ENCODE assay signal across 1 cellular context in genomic region chr7:69934475-69934903, GRCh38.
TF ChIP-seq lines count a peak whose summit lies in the region.

No MANE protein-coding gene starts in this region.

TF ChIP-seq in HEK293, 187 proteins besides CTCF, POLR2A, EP300 and RAD21 (continued from another document and continues in another):
- TF ChIP-seq ZBTB6 (tag by site-specific recombination; IDR thresholded peaks at IDR 0.05) (no peak), ZNF664 (tag by site-specific recombination; IDR thresholded peaks at IDR 0.05) (peak; percentile 29; the same call in 1 of the 2 replicates), GLIS1 (tag by site-specific recombination; IDR thresholded peaks at IDR 0.05) (peak; percentile 53; the same call in 1 of the 2 replicates), ZNF366 (tag by site-specific recombination; conservative IDR thresholded peaks at IDR 0.05) (peak; percentile 71), ZNF24 (tag by site-specific recombination; IDR thresholded peaks at IDR 0.05) (peak; percentile 85), ZNF629 (tag by site-specific recombination; IDR thresholded peaks at IDR 0.05) (peak; percentile 67), ZSCAN30 (tag by site-specific recombination; IDR thresholded peaks at IDR 0.05) (0 out of 2 replicates have a peak, but pooled peaks have one; percentile 44), ZNF624 (tag by site-specific recombination; IDR thresholded peaks at IDR 0.05) (no peak), ZBTB1 (tag by site-specific recombination; IDR thresholded peaks at IDR 0.05) (no peak), ZNF114 (tag by site-specific recombination; IDR thresholded peaks at IDR 0.05) (no peak), ZNF677 (tag by site-specific recombination; IDR thresholded peaks at IDR 0.05) (no peak), ZNF121 (tag by site-specific recombination; IDR thresholded peaks at IDR 0.05) (no peak), FEZF1 (tag by site-specific recombination; IDR thresholded peaks at IDR 0.05) (peak; percentile 96), ZNF792 (tag by site-specific recombination; IDR thresholded peaks at IDR 0.05) (0 out of 2 replicates have a peak, but pooled peaks have one; percentile 64), ZNF132 (tag by site-specific recombination; IDR thresholded peaks at IDR 0.05; ENCODE audit: borderline replicate concordance) (no peak), ZNF513 (tag by site-specific recombination; IDR thresholded peaks at IDR 0.05) (0 out of 2 replicates have a peak, but pooled peaks have one; percentile 23), HOXA7 (CRISPR knock-in tag; IDR thresholded peaks at IDR 0.05; ENCODE audit: borderline replicate concordance) (no peak), ZNF473 (tag by site-specific recombination; IDR thresholded peaks at IDR 0.05) (no peak), ZNF701 (tag by site-specific recombination; IDR thresholded peaks at IDR 0.05) (no peak), ZBTB48 (tag by site-specific recombination; IDR thresholded peaks at IDR 0.05) (0 out of 2 replicates have a peak, but pooled peaks have one; percentile 53), ZNF510 (tag by site-specific recombination; IDR thresholded peaks at IDR 0.05; ENCODE audit: insufficient replicate concordance) (no peak), ZNF211 (tag by site-specific recombination; IDR thresholded peaks at IDR 0.05; ENCODE audit: low read depth) (no peak), GLI2 (tag by site-specific recombination; IDR thresholded peaks at IDR 0.05; ENCODE audit: borderline replicate concordance, low read depth) (no peak), WT1 (tag by site-specific recombination; IDR thresholded peaks at IDR 0.05) (peak; percentile 86), REPIN1 (tag by site-specific recombination; IDR thresholded peaks at IDR 0.05; ENCODE audit: low read depth) (no peak), ZEB2 (tag by site-specific recombination; IDR thresholded peaks at IDR 0.05) (peak; percentile 61), ZNF174 (tag by site-specific recombination; IDR thresholded peaks at IDR 0.05) (no peak), TRIM28 (IDR thresholded peaks at IDR 0.05; ENCODE audit: borderline replicate concordance, low read length) (peak; percentile 89), ZNF544 (tag by site-specific recombination; IDR thresholded peaks at IDR 0.05) (no peak), ZFP3 (tag by site-specific recombination; IDR thresholded peaks at IDR 0.05; ENCODE audit: low read depth) (no peak), ZNF639 (tag by site-specific recombination; IDR thresholded peaks at IDR 0.05) (0 out of 2 replicates have a peak, but pooled peaks have one; percentile 16), ZXDB (tag by site-specific recombination; IDR thresholded peaks at IDR 0.05) (peak; percentile 90), SCRT2 (tag by site-specific recombination; IDR thresholded peaks at IDR 0.05) (peak; percentile 58; the same call in 1 of the 2 replicates), PRDM6 (tag by site-specific recombination; IDR thresholded peaks at IDR 0.05) (peak; percentile 82), ZBTB7A (tag by site-specific recombination; IDR thresholded peaks at IDR 0.05; ENCODE audit: low read depth) (no peak)
- TF ChIP-seq, protein P1, sequence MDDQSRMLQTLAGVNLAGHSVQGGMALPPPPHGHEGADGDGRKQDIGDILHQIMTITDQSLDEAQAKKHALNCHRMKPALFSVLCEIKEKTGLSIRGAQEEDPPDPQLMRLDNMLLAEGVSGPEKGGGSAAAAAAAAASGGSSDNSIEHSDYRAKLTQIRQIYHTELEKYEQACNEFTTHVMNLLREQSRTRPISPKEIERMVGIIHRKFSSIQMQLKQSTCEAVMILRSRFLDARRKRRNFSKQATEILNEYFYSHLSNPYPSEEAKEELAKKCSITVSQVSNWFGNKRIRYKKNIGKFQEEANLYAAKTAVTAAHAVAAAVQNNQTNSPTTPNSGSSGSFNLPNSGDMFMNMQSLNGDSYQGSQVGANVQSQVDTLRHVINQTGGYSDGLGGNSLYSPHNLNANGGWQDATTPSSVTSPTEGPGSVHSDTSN (CRISPR knock-in tag; IDR thresholded peaks at IDR 0.05) = no peak
- TF ChIP-seq, protein P2, sequence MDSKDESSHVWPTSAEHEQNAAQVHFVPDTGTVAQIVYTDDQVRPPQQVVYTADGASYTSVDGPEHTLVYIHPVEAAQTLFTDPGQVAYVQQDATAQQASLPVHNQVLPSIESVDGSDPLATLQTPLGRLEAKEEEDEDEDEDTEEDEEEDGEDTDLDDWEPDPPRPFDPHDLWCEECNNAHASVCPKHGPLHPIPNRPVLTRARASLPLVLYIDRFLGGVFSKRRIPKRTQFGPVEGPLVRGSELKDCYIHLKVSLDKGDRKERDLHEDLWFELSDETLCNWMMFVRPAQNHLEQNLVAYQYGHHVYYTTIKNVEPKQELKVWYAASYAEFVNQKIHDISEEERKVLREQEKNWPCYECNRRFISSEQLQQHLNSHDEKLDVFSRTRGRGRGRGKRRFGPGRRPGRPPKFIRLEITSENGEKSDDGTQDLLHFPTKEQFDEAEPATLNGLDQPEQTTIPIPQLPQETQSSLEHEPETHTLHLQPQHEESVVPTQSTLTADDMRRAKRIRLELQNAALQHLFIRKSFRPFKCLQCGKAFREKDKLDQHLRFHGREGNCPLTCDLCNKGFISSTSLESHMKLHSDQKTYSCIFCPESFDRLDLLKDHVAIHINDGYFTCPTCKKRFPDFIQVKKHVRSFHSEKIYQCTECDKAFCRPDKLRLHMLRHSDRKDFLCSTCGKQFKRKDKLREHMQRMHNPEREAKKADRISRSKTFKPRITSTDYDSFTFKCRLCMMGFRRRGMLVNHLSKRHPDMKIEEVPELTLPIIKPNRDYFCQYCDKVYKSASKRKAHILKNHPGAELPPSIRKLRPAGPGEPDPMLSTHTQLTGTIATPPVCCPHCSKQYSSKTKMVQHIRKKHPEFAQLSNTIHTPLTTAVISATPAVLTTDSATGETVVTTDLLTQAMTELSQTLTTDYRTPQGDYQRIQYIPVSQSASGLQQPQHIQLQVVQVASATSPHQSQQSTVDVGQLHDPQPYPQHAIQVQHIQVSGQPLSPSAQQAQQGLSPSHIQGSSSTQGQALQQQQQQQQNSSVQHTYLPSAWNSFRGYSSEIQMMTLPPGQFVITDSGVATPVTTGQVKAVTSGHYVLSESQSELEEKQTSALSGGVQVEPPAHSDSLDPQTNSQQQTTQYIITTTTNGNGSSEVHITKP (tag by site-specific recombination; IDR thresholded peaks at IDR 0.05) = peak; percentile 46; the same call in 1 of the 2 replicates
- TF ChIP-seq, protein P3, sequence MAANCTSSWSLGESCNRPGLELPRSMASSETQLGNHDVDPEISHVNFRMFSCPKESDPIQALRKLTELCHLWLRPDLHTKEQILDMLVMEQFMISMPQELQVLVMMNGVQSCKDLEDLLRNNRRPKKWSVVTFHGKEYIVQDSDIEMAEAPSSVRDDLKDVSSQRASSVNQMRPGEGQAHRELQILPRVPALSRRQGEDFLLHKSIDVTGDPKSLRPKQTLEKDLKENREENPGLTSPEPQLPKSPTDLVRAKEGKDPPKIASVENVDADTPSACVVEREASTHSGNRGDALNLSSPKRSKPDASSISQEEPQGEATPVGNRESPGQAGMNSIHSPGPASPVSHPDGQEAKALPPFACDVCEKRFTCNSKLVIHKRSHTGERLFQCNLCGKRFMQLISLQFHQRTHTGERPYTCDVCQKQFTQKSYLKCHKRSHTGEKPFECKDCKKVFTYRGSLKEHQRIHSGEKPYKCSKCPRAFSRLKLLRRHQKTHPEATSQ (tag by site-specific recombination; IDR thresholded peaks at IDR 0.05) = no peak
- TF ChIP-seq, protein P4, sequence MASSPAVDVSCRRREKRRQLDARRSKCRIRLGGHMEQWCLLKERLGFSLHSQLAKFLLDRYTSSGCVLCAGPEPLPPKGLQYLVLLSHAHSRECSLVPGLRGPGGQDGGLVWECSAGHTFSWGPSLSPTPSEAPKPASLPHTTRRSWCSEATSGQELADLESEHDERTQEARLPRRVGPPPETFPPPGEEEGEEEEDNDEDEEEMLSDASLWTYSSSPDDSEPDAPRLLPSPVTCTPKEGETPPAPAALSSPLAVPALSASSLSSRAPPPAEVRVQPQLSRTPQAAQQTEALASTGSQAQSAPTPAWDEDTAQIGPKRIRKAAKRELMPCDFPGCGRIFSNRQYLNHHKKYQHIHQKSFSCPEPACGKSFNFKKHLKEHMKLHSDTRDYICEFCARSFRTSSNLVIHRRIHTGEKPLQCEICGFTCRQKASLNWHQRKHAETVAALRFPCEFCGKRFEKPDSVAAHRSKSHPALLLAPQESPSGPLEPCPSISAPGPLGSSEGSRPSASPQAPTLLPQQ (tag by site-specific recombination; IDR thresholded peaks at IDR 0.05) = peak; percentile 75
- TF ChIP-seq, protein P5, sequence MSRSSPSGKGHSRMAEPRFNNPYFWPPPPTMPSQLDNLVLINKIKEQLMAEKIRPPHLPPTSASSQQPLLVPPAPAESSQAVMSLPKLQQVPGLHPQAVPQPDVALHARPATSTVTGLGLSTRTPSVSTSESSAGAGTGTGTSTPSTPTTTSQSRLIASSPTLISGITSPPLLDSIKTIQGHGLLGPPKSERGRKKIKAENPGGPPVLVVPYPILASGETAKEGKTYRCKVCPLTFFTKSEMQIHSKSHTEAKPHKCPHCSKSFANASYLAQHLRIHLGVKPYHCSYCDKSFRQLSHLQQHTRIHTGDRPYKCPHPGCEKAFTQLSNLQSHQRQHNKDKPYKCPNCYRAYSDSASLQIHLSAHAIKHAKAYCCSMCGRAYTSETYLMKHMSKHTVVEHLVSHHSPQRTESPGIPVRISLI (tag by site-specific recombination; IDR thresholded peaks at IDR 0.05) = no peak
- TF ChIP-seq, protein P6, sequence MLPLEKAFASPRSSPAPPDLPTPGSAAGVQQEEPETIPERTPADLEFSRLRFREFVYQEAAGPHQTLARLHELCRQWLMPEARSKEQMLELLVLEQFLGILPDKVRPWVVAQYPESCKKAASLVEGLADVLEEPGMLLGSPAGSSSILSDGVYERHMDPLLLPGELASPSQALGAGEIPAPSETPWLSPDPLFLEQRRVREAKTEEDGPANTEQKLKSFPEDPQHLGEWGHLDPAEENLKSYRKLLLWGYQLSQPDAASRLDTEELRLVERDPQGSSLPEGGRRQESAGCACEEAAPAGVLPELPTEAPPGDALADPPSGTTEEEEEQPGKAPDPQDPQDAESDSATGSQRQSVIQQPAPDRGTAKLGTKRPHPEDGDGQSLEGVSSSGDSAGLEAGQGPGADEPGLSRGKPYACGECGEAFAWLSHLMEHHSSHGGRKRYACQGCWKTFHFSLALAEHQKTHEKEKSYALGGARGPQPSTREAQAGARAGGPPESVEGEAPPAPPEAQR (tag by site-specific recombination; IDR thresholded peaks at IDR 0.05) = no peak
- TF ChIP-seq, protein P7, sequence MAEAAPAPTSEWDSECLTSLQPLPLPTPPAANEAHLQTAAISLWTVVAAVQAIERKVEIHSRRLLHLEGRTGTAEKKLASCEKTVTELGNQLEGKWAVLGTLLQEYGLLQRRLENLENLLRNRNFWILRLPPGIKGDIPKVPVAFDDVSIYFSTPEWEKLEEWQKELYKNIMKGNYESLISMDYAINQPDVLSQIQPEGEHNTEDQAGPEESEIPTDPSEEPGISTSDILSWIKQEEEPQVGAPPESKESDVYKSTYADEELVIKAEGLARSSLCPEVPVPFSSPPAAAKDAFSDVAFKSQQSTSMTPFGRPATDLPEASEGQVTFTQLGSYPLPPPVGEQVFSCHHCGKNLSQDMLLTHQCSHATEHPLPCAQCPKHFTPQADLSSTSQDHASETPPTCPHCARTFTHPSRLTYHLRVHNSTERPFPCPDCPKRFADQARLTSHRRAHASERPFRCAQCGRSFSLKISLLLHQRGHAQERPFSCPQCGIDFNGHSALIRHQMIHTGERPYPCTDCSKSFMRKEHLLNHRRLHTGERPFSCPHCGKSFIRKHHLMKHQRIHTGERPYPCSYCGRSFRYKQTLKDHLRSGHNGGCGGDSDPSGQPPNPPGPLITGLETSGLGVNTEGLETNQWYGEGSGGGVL (tag by site-specific recombination; IDR thresholded peaks at IDR 0.05) = no peak
